In the genomic region with DNA sequence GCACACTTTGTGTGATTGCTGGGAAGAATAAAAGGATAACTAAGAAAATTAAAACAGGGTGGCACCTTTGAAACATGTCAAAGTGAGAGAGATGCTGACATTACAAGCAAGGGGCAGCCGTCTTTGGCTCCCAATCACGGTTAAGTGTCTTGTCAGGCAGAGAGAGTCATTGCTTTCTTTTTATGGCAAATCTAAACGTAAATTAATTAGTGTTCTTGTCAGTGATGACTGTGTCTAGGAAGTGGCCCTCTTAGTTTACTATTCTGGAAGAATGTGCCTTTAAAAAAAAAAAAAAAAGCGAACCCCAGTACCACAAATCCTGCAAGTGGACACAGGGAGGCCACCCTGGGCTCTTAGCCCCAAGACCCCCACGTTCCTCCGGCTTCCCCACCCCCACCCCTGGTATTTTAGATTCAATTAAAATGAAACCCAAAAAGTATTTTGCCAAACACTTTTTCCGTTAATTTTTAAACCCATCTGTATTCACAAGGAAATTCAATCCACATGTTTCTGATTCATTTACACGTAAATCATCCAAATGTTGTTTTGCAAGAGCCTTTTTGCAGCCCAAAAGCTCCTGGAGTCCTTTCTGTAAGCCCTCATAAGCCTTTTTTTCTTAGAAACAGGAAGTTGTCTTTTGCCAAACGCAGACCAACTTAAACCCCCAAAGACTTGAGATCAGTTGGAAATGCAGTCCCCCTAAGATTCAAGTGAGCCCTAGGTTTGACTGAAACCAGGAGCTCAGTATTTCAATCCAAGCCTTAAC, we compare ENCODE assay signal across 14 cellular contexts.
A peak's percentile ranks its signal among the peaks of the same experiment; 100 is the strongest.
DNase-seq lines count a peak whose midpoint lies in the region; ATAC-seq, FAIRE-seq and TF ChIP-seq lines count a peak whose summit lies in the region.
"Had no signal": no experiment of that assay in that cellular context is flagged by ENCODE, and none has a peak within 500 bp of the region (broad histone marks: within the 10 kb centered on the region; RNA-seq: fewer than 3 reads in every experiment).

No MANE protein-coding gene starts in this region.

- WGBS in suprapubic skin = 34% methylated on average over 9 of the region's 9 CpGs

- H3K27ac ChIP-seq in right atrium auricular region (peak overlapping the region; percentile 43 to 61), suprapubic skin (peak overlapping the region; percentile 59)
- H3K27ac ChIP-seq: ovary had no signal

- ATAC-seq in HG03342 (IDR thresholded peaks at IDR 0.05; ENCODE audit: unreplicated experiment) = no peak
- ATAC-seq: left lobe of liver had no signal

- peak overlapping the region; percentile 87 for H3K9ac ChIP-seq in adipocyte (ENCODE audit: low read length)

- DNase-seq in HCEC 1CT = peak; percentile 66
- DNase-seq in adipocyte (ENCODE audit: low read depth) = peak; percentile 68
- DNase-seq in right atrium auricular region (ENCODE audit: low spot score) = no peak
- DNase-seq in suprapubic skin (ENCODE audit: low spot score in 2 of 2) = no peak
- no peak for DNase-seq in NCI-H774 (lab: John Stamatoyannopoulos, UW)
- DNase-seq in activated T-cell treated with anti-CD3 and anti-CD28 coated beads for 4 hours = no peak
- DNase-seq in D721Med (ENCODE audit: insufficient read length, low spot score) = no peak
- DNase-seq: ovary; stimulated activated CD4-positive, alpha-beta T cell treated with anti-CD3 and anti-CD28 coated beads, Interleukin-1b, Interleukin-23, amount 100 ng/mL, for 48 hours; stimulated activated naive CD4-positive, alpha-beta T cell treated with Interleukin-2 at 50 U/mL for 16 hours had no signal

- peaks cover 31% of the 10 kb centered on the region for H3K36me3 ChIP-seq in adipocyte (ENCODE audit: control insufficient read depth, insufficient read depth, low read length, severe bottlenecking)
- peaks cover 4% of the 10 kb centered on the region for H3K36me3 ChIP-seq in right atrium auricular region
- peaks cover under 1% of the 10 kb centered on the region for H3K36me3 ChIP-seq in suprapubic skin
- H3K36me3 ChIP-seq: ovary had no signal

- TF ChIP-seq EP300 in suprapubic skin (IDR thresholded peaks at IDR 0.05) = no peak

- no peak for TF ChIP-seq CTCF in right atrium auricular region (IDR thresholded peaks at IDR 0.05)
- TF ChIP-seq CTCF in suprapubic skin (IDR thresholded peaks at IDR 0.05) = no peak
- TF ChIP-seq CTCF in D721Med (IDR thresholded peaks at IDR 0.05; ENCODE audit: insufficient read depth, missing control alignments) = no peak

- H3K27me3 ChIP-seq in adipocyte (replicated peaks; ENCODE audit: control insufficient read depth, insufficient read depth, low read length) (no peaks in the 10 kb centered on the region), right atrium auricular region (no peaks in the 10 kb centered on the region), suprapubic skin (peaks cover 10% of the 10 kb centered on the region)
- H3K27me3 ChIP-seq: ovary had no signal

- H3K4me3 ChIP-seq in adipocyte (ENCODE audit: low read length) (peak overlapping the region; percentile 43), right atrium auricular region (no peak overlapping the region), suprapubic skin (no peak overlapping the region)
- H3K4me3 ChIP-seq: ovary had no signal

- H3K4me1 ChIP-seq in adipocyte (ENCODE audit: control insufficient read depth, insufficient read depth, low read length) (peaks cover 76% of the 10 kb centered on the region), right atrium auricular region (peaks cover 0 to 22% of the 10 kb centered on the region in 2 donors), suprapubic skin (peaks cover 16% of the 10 kb centered on the region)

- H3K9me3 ChIP-seq in adipocyte (ENCODE audit: control insufficient read depth, low read length) (no peaks in the 10 kb centered on the region), right atrium auricular region (no peaks in the 10 kb centered on the region), suprapubic skin (no peaks in the 10 kb centered on the region)
- H3K9me3 ChIP-seq: ovary had no signal

- no peak for TF ChIP-seq POLR2A in suprapubic skin (IDR thresholded peaks at IDR 0.05)

- no peak for FAIRE-seq in D721Med (lab: Jason Lieb, UNC)
- FAIRE-seq: colon, GM18507 had no signal

Comparison
In these comparisons a context has a peak if more than half of its experiments do, and no peak if none do; other contexts are left out.
1. DNase-seq: peak in HCEC 1CT (single experiment) and adipocyte (single experiment); none in right atrium auricular region (single experiment), suprapubic skin (0 of 2), NCI-H774 (single experiment), activated T-cell treated with anti-CD3 and anti-CD28 coated beads for 4 hours (single experiment) and D721Med (single experiment).